ENCODE assay signal across 9 cellular contexts in the genomic region with DNA sequence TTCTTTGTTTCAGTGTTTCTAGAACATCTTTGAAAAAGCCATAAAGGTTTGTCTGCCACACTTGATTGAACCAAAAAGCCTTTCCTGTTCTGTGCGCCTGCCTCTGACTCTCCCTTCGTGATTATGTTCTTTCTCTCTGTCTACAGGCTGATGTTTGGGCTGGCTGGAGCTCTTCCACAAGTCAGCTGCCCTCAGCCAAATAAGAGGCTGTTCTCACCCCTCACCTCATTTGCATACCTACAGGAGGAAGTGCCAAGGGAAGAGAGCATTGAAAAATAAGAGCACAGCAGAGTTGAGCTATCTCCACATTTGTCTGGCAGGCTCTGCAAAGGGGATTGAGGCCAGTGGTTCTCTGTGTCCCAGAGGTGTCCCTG. TPM values are rescaled to one million over a fixed set of nuclear protein-coding genes. Genes with fewer than 3 reads are reported as not detected.
A peak's percentile ranks its signal among the peaks of the same experiment; 100 is the strongest.
DNase-seq lines count a peak whose midpoint lies in the region; ATAC-seq and TF ChIP-seq lines count a peak whose summit lies in the region.
"Had no signal": no experiment of that assay in that cellular context is flagged by ENCODE, and none has a peak within 500 bp of the region (broad histone marks: within the 10 kb centered on the region; RNA-seq: fewer than 3 reads in every experiment).

No MANE protein-coding gene starts in this region.

- TF ChIP-seq CTCF in Loucy (conservative IDR thresholded peaks at IDR 0.05; ENCODE audit: low read length) (no peak), endodermal cell (conservative IDR thresholded peaks at IDR 0.05) (no peak), tibial nerve (IDR thresholded peaks at IDR 0.05) (no peak), Caco-2 (IDR thresholded peaks at IDR 0.05; ENCODE audit: insufficient read depth in 1 of 2, low read depth in 1 of 2, low read length in 1 of 2, severe bottlenecking in 1 of 2, unreplicated experiment in 1 of 2) (no peak), foreskin keratinocyte (conservative IDR thresholded peaks at IDR 0.05) (no peak)

- H3K4me1 Mint-ChIP-seq in endodermal cell (peaks cover 4% of the 10 kb centered on the region), Caco-2 (ENCODE audit: low read depth, unreplicated experiment) (no peaks in the 10 kb centered on the region)

- H4K20me1 ChIP-seq in Loucy (ENCODE audit: insufficient read depth, low read length, poor library complexity, severe bottlenecking) = peaks cover 63% of the 10 kb centered on the region

- TF ChIP-seq EP300 in tibial nerve (IDR thresholded peaks at IDR 0.05) = peak in 1 of 2 donors; percentile 16

- peak overlapping the region; percentile 32 for H3K9ac ChIP-seq in Loucy (ENCODE audit: low read depth, low read length, poor library complexity, severe bottlenecking)
- no peak overlapping the region for H3K9ac ChIP-seq in endodermal cell (ENCODE audit: extremely low read depth, low read length, poor library complexity, severe bottlenecking)

- H3K4me3 Mint-ChIP-seq in endodermal cell (no peak overlapping the region), Caco-2 (ENCODE audit: unreplicated experiment) (no peak overlapping the region)

- 50 to 53% methylated on average over 2 of the region's 2 CpGs for WGBS in endodermal cell (ENCODE audit: insufficient coverage in 1 of 2, insufficient read length in 1 of 2), 2 experiments
- 29 to 36% methylated on average over 2 of the region's 2 CpGs for WGBS in tibial nerve, 2 donors

- intact Hi-C loops in Caco-2 (cut with micrococcal nuclease; ENCODE audit: unreplicated experiment) = no loop called here

- no peaks in the 10 kb centered on the region for H3K36me3 Mint-ChIP-seq in endodermal cell (ENCODE audit: low read depth)
- no peaks in the 10 kb centered on the region for H3K36me3 Mint-ChIP-seq in Caco-2 (ENCODE audit: insufficient read depth, unreplicated experiment)

- H3K27ac Mint-ChIP-seq in endodermal cell = no peak overlapping the region
- no peak overlapping the region for H3K27ac Mint-ChIP-seq in Caco-2 (ENCODE audit: unreplicated experiment)

- no peak for TF ChIP-seq POLR2A in tibial nerve (IDR thresholded peaks at IDR 0.05)

- peaks cover 11% of the 10 kb centered on the region for H3K9me3 Mint-ChIP-seq in endodermal cell
- H3K9me3 Mint-ChIP-seq in Caco-2 (ENCODE audit: unreplicated experiment) = peaks cover 9% of the 10 kb centered on the region

- peak overlapping the region; percentile 60 for H3K4me3 ChIP-seq in Loucy (ENCODE audit: low read length, poor library complexity, severe bottlenecking)
- no peak overlapping the region for H3K4me3 ChIP-seq in endodermal cell (ENCODE audit: low read length)
- no peak overlapping the region for H3K4me3 ChIP-seq in tibial nerve
- H3K4me3 ChIP-seq in Caco-2 (ENCODE audit: low read depth, low read length) = no peak overlapping the region

- H3K27ac ChIP-seq in endodermal cell (ENCODE audit: low read depth, low read length) (no peak overlapping the region), tibial nerve (peak overlapping the region in 3 of 4 donors; percentile 34 to 61 (median 57)), foreskin keratinocyte (no peak overlapping the region)
- H3K27ac ChIP-seq: epithelial cell of prostate had no signal

- H3K27me3 Mint-ChIP-seq in endodermal cell (ENCODE audit: insufficient read depth) = no peaks in the 10 kb centered on the region
- H3K27me3 Mint-ChIP-seq in Caco-2 (ENCODE audit: insufficient read depth, unreplicated experiment) = no peaks in the 10 kb centered on the region

- BruUV-seq in Caco-2 (replicated peaks; lab: Mats Ljungman, UMichigan) = no TSS peak

- peaks cover 5% of the 10 kb centered on the region for H3K9me3 ChIP-seq in Loucy (ENCODE audit: insufficient read depth, low read depth, low read length)
- H3K9me3 ChIP-seq in endodermal cell (ENCODE audit: control insufficient read depth, low read length) = peaks cover 10% of the 10 kb centered on the region
- peaks cover 0 to 14% (median 3%) of the 10 kb centered on the region in 4 donors for H3K9me3 ChIP-seq in tibial nerve
- no peaks in the 10 kb centered on the region for H3K9me3 ChIP-seq in Caco-2

- peaks cover 38% of the 10 kb centered on the region for H3K36me3 ChIP-seq in Loucy (ENCODE audit: insufficient read depth, low read length)
- H3K36me3 ChIP-seq in endodermal cell (ENCODE audit: control insufficient read depth, insufficient read depth, low read length) = no peaks in the 10 kb centered on the region
- peaks cover 0 to 4% (median 0%) of the 10 kb centered on the region in 3 donors for H3K36me3 ChIP-seq in tibial nerve
- H3K36me3 ChIP-seq in Caco-2 (ENCODE audit: control insufficient read depth, insufficient read depth, low read length) = no peaks in the 10 kb centered on the region

- CTCF ChIA-PET in Caco-2 (lab: Charles Lee) = no interaction called here

- peak overlapping the region; percentile 80 for H3K4me2 ChIP-seq in Loucy (ENCODE audit: low read depth, low read length, poor library complexity, severe bottlenecking)

- ATAC-seq in GM18861 (IDR thresholded peaks at IDR 0.05; ENCODE audit: unreplicated experiment) = peak; percentile 43
- ATAC-seq in GM21786 (IDR thresholded peaks at IDR 0.05; ENCODE audit: unreplicated experiment) = peak; percentile 56
- ATAC-seq in foreskin keratinocyte = no peak

- H2AFZ ChIP-seq in Loucy (ENCODE audit: low read length) = no peak overlapping the region

- peaks cover 80% of the 10 kb centered on the region for H3K79me2 ChIP-seq in Loucy (ENCODE audit: insufficient read depth, low read length)

- no peaks in the 10 kb centered on the region for H3K9me2 ChIP-seq in Loucy (replicated peaks; ENCODE audit: low read depth, low read length)

- H3K4me1 ChIP-seq in Loucy (ENCODE audit: insufficient read depth, low read length, poor library complexity, severe bottlenecking) = peaks cover 68% of the 10 kb centered on the region
- H3K4me1 ChIP-seq in endodermal cell (ENCODE audit: control insufficient read depth, insufficient read depth, low read length) = no peaks in the 10 kb centered on the region
- H3K4me1 ChIP-seq in tibial nerve = peaks cover 0 to 35% (median 10%) of the 10 kb centered on the region in 4 donors
- no peaks in the 10 kb centered on the region for H3K4me1 ChIP-seq in Caco-2
- no peaks in the 10 kb centered on the region for H3K4me1 ChIP-seq in foreskin keratinocyte

- POLR2A ChIA-PET in Caco-2 (lab: Charles Lee) = no interaction called here

- peaks cover 22% of the 10 kb centered on the region for H3F3A ChIP-seq in Loucy (ENCODE audit: low read depth)

- H3K27me3 ChIP-seq in Loucy (ENCODE audit: insufficient read depth, low read length, poor library complexity, severe bottlenecking) = no peaks in the 10 kb centered on the region
- no peaks in the 10 kb centered on the region for H3K27me3 ChIP-seq in endodermal cell (ENCODE audit: control insufficient read depth, insufficient read depth, low read length, poor library complexity, severe bottlenecking)
- no peaks in the 10 kb centered on the region for H3K27me3 ChIP-seq in tibial nerve
- no peaks in the 10 kb centered on the region for H3K27me3 ChIP-seq in Caco-2 (replicated peaks; ENCODE audit: control insufficient read depth, insufficient read depth, low read length)
- peaks cover 3% of the 10 kb centered on the region for H3K27me3 ChIP-seq in foreskin keratinocyte

- DNase-seq in endodermal cell = peak; percentile 65
- DNase-seq in tibial nerve (ENCODE audit: low spot score in 2 of 2) = no peak
- DNase-seq in NCI-H2081 (lab: John Stamatoyannopoulos, UW) = no peak
- DNase-seq in Caco-2 = no peak
- DNase-seq in foreskin keratinocyte = no peak

RNA-seq across cellular contexts. Expression of gene INPP5D, which starts 15.8 kb away (rescaled TPM):
- total RNA-seq in endodermal cell (1 to 10 TPM in 1 of 2 donors, under 1 TPM in 1; 0.66 to 3.0 TPM), tibial nerve (10 to 100 TPM; 22.8 to 55.3 (median 42.1) TPM), Caco-2 (2022) (not detected in 2 replicates), foreskin keratinocyte (21.8 and 25.5 TPM in 2 replicates)
- 4.5 TPM for polyA plus RNA-seq in endodermal cell (2013, experiment 1 of 2)
- 3.7 TPM for polyA plus RNA-seq in endodermal cell (2013, experiment 2 of 2)
- polyA plus RNA-seq in foreskin keratinocyte = 14.5 and 15.2 TPM in 2 replicates

RNA-seq across cellular contexts. Expression of gene NEU2, which starts 43.5 kb away (rescaled TPM):
- total RNA-seq in endodermal cell (not detected), tibial nerve (not detected), Caco-2 (2022) (not detected in 2 replicates), foreskin keratinocyte (not detected in 2 replicates)
- polyA plus RNA-seq in endodermal cell (2013, experiment 1 of 2) = not detected
- not detected for polyA plus RNA-seq in endodermal cell (2013, experiment 2 of 2)
- not detected in 2 replicates for polyA plus RNA-seq in foreskin keratinocyte

Comparison
In these comparisons a context has a peak if more than half of its experiments do, and no peak if none do; other contexts are left out.
1. H3K27ac ChIP-seq: peak in tibial nerve (3 of 4); none in endodermal cell (single experiment) and foreskin keratinocyte (single experiment).